8 cellular contexts compared by ENCODE assay signal in genomic region chr1:54950361-54951163, GRCh38. TPM values are rescaled to one million over a fixed set of nuclear protein-coding genes. Genes with fewer than 3 reads are reported as not detected.
DNase-seq lines count a peak whose midpoint lies in the region; ATAC-seq and TF ChIP-seq lines count a peak whose summit lies in the region.

No MANE protein-coding gene starts in this region.

- H3K4me1 ChIP-seq in MM.1S (ENCODE audit: low read length) (no peaks in the 10 kb centered on the region), adipocyte (ENCODE audit: control insufficient read depth, insufficient read depth, low read length) (peaks cover 29% of the 10 kb centered on the region), heart right ventricle (peaks cover 0 to 16% (median 8%) of the 10 kb centered on the region in 9 donors), uterus (no peaks in the 10 kb centered on the region)

- intact Hi-C loops in heart right ventricle (cut with DNase I) (loop anchor here in 8 of 10 donors (1.0 to 5.0 kb wide), 5 partner anchors 46 to 72 kb away; partner anchors contain the start of gene BSND (in 4 of the 8)), uterus (cut with DNase I; ENCODE audit: low total_unique reads) (no loop called here)

- H3K36me3 ChIP-seq in MM.1S (replicated peaks; ENCODE audit: insufficient read depth, low read length) (no peaks in the 10 kb centered on the region), adipocyte (ENCODE audit: control insufficient read depth, insufficient read depth, low read length, severe bottlenecking) (no peaks in the 10 kb centered on the region), heart right ventricle (no peaks in the 10 kb centered on the region), uterus (no peaks in the 10 kb centered on the region)

- no peak overlapping the region for H3K27ac ChIP-seq in MM.1S (ENCODE audit: low read length)
- H3K27ac ChIP-seq in heart right ventricle = peak overlapping the region in 6 of 10 donors; percentile 21 to 71 (median 54)
- H3K27ac ChIP-seq in uterus = no peak overlapping the region

- H3K79me2 ChIP-seq in MM.1S (ENCODE audit: low read length) = no peaks in the 10 kb centered on the region

- 22 to 29% methylated on average over 27 of the region's 27 CpGs for WGBS in heart right ventricle, 2 donors

- peak overlapping the region; percentile 92 for H3K4me2 ChIP-seq in MM.1S (ENCODE audit: low read depth, low read length)

- H3K27me3 ChIP-seq in MM.1S (replicated peaks; ENCODE audit: insufficient read depth, low read length) (no peaks in the 10 kb centered on the region), adipocyte (replicated peaks; ENCODE audit: control insufficient read depth, insufficient read depth, low read length) (no peaks in the 10 kb centered on the region), heart right ventricle (no peaks in the 10 kb centered on the region), uterus (no peaks in the 10 kb centered on the region)

- peak overlapping the region; percentile 96 for H2AFZ ChIP-seq in MM.1S (ENCODE audit: low read length)

- no peaks in the 10 kb centered on the region for H3F3A ChIP-seq in MM.1S (ENCODE audit: insufficient read depth, low read length)

- DNase-seq in NK-92 treated with Interleukin-12 subunit alpha and Interleukin-12 subunit beta, amount 100 ng/mL, for 24 hours (lab: John Stamatoyannopoulos, UW) = peak; percentile 8
- DNase-seq in NK-92 (lab: John Stamatoyannopoulos, UW; ENCODE audit: unreplicated experiment) = no peak
- peak; percentile 57 for DNase-seq in MM.1S
- DNase-seq in SHP77 (lab: John Stamatoyannopoulos, UW) = peak; percentile 66 to 81
- DNase-seq in adipocyte (ENCODE audit: low read depth) = peak; percentile 95
- peak; percentile 55 to 74 for DNase-seq in heart right ventricle
- DNase-seq in pons (ENCODE audit: low spot score) = peak; percentile 93
- peak; percentile 41 to 49 for DNase-seq in uterus

- H3K9ac ChIP-seq in MM.1S (ENCODE audit: low read length) = peak overlapping the region; percentile 44; the same call in 1 of the 2 replicates
- peak overlapping the region; percentile 81 for H3K9ac ChIP-seq in adipocyte (ENCODE audit: low read length)

- ATAC-seq in heart right ventricle = peak; percentile 78 to 90 (median 86)

- TF ChIP-seq CTCF in MM.1S (IDR thresholded peaks at IDR 0.05; ENCODE audit: low read length) = peak; percentile 77
- peak; percentile 60 to 84 (median 80) for TF ChIP-seq CTCF in heart right ventricle (IDR thresholded peaks at IDR 0.05)
- TF ChIP-seq CTCF in uterus (IDR thresholded peaks at IDR 0.05) = peak; percentile 43 to 67 (median 58)

- peak overlapping the region; percentile 49 for H3K4me3 ChIP-seq in MM.1S (ENCODE audit: low read length)
- H3K4me3 ChIP-seq in adipocyte (ENCODE audit: low read length) = peak overlapping the region; percentile 59
- H3K4me3 ChIP-seq in heart right ventricle = peak overlapping the region in 8 of 10 donors; percentile 3 to 47 (median 34)
- H3K4me3 ChIP-seq in uterus = peak overlapping the region in 1 of 2 donors; percentile 10

- no peak for TF ChIP-seq POLR2A in uterus (IDR thresholded peaks at IDR 0.05)

- H3K9me3 ChIP-seq in MM.1S (replicated peaks; ENCODE audit: insufficient read depth, low read length) (no peaks in the 10 kb centered on the region), adipocyte (ENCODE audit: control insufficient read depth, low read length) (peaks cover 5% of the 10 kb centered on the region), heart right ventricle (peaks cover 0 to 5% (median 0%) of the 10 kb centered on the region in 11 donors), uterus (no peaks in the 10 kb centered on the region)

- no peaks in the 10 kb centered on the region for H3K9me2 ChIP-seq in MM.1S (replicated peaks; ENCODE audit: insufficient read depth, low read length)

- no peaks in the 10 kb centered on the region for H4K20me1 ChIP-seq in MM.1S (ENCODE audit: insufficient read depth, low read length)

RNA-seq across cellular contexts. Expression of gene TMEM61, which starts 29.9 kb away (rescaled TPM):
- total RNA-seq in heart right ventricle = under 1 TPM in 1 of 10 donors, not detected in 9; 0.37 TPM
- under 1 TPM in 1 of 2 donors, not detected in 1; 0.03 TPM for polyA plus RNA-seq in heart right ventricle
- total RNA-seq in uterus = under 1 TPM in 1 of 4 donors, not detected in 3; 0.35 TPM

RNA-seq across cellular contexts. Expression of gene BSND, which starts 48.2 kb away (rescaled TPM):
- total RNA-seq in heart right ventricle = not detected
- polyA plus RNA-seq in heart right ventricle = not detected
- total RNA-seq in uterus = not detected

Comparison
In these comparisons a context has a peak if more than half of its experiments do, and no peak if none do; other contexts are left out.
1. H3K27ac ChIP-seq: peak in heart right ventricle (6 of 10); none in MM.1S (single experiment) and uterus (0 of 2).
2. Peak in every context shown above with its lines, with median percentiles within 50 percentile points of each other: CTCF ChIP-seq.